9 cellular contexts compared by ENCODE assay signal in the genomic region with DNA sequence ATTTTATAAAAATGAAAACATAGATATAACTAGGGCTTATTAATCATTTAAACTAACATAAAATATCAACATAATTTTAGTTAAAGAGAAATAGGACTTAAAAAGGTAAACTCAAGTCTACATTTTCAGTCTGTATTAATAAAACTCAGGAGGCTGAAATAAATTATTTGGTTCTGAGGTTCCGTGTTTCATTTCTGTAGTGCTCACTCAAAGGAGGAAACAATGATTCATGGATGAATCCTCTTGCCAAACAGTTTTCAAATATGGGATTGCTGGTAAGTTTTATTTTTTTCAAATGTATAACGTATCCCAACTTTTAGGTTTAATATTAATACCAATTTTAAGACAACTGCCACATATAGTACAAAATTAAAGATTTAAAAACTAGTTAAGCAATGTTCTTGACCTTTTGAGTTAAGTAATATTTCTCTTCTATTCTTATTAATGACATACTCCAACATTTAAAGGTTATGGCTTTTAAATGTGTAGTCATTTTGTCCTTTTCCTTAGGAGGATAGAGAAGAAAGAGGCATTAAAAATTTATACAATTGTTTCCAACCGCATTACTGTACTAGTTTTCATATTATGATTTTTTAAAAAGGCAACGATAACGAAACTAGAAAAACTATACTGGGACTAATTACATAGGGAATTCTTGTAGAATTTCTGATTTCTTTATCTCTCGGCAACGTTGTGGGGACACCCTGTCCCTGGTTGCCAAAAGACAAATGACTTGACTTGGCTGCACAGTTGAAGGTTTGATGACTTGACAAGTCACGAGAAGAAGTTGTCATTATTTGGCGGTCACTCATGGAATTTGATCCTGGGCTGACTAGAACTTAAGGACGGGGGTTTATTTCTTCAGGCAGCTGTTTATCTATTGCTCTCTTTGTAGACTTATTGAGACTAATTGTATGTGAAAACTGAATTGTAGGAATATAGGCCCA.
A peak's percentile ranks its signal among the peaks of the same experiment; 100 is the strongest.
DNase-seq lines count a peak whose midpoint lies in the region; ATAC-seq and TF ChIP-seq lines count a peak whose summit lies in the region.
"Had no signal": no experiment of that assay in that cellular context is flagged by ENCODE, and none has a peak within 500 bp of the region (broad histone marks: within the 10 kb centered on the region; RNA-seq: fewer than 3 reads in every experiment).

No MANE protein-coding gene starts in this region.

- DNase-seq in AG08395 (ENCODE audit: low spot score) = peak; percentile 59
- peak; percentile 30 for DNase-seq in MV-4-11 (lab: John Stamatoyannopoulos, UW)
- DNase-seq in dermis microvascular lymphatic vessel endothelial cell (ENCODE audit: low read depth in 2 of 2) = peak; percentile 75
- no peak for DNase-seq in naive thymus-derived CD8-positive, alpha-beta T cell
- DNase-seq in SKM-1 treated with dmso at 0.1 percent for 144 hours (lab: John Stamatoyannopoulos, UW; ENCODE audit: unreplicated experiment) = no peak
- DNase-seq in neural progenitor cell (ENCODE audit: low spot score) = no peak
- DNase-seq in NCI-H226 = no peak
- DNase-seq: occipital lobe had no signal

- no peaks in the 10 kb centered on the region for H3K79me2 ChIP-seq in neural progenitor cell (ENCODE audit: low read depth)

- H3K4me1 ChIP-seq in neural progenitor cell = no peaks in the 10 kb centered on the region

- H3K9me3 ChIP-seq in neural progenitor cell (ENCODE audit: low read depth) = no peaks in the 10 kb centered on the region

- POLR2A ChIA-PET in naive thymus-derived CD8-positive, alpha-beta T cell (lab: Charles Lee) = interaction anchor here (0.6 to 1.7 kb wide), 3 partner anchors 47 to 169 kb away, joined by 3 to 8 read pairs (median 4); no protein-coding TSS in a partner anchor

- H3K27ac ChIP-seq in neural progenitor cell = no peak overlapping the region

- no peaks in the 10 kb centered on the region for H3K9me3 Mint-ChIP-seq in naive thymus-derived CD8-positive, alpha-beta T cell
- H3K9me3 Mint-ChIP-seq in neural progenitor cell = no peaks in the 10 kb centered on the region

- H3K27ac Mint-ChIP-seq in naive thymus-derived CD8-positive, alpha-beta T cell = peak overlapping the region; percentile 88 to 99 (median 94)
- no peak overlapping the region for H3K27ac Mint-ChIP-seq in neural progenitor cell

- no peak overlapping the region for H3K4me3 ChIP-seq in neural progenitor cell

- H4K20me1 ChIP-seq in neural progenitor cell (ENCODE audit: low read depth) = peaks cover 7% of the 10 kb centered on the region

- no peaks in the 10 kb centered on the region for H3F3A ChIP-seq in neural progenitor cell (ENCODE audit: low read depth)

- no peak overlapping the region for H2AFZ ChIP-seq in neural progenitor cell (replicated peaks)

- ATAC-seq in naive thymus-derived CD8-positive, alpha-beta T cell = no peak
- no peak for ATAC-seq in HG02870 (IDR thresholded peaks at IDR 0.05; ENCODE audit: unreplicated experiment)

- no peak overlapping the region for H3K4me2 ChIP-seq in neural progenitor cell

- H3K9ac ChIP-seq in neural progenitor cell = no peak overlapping the region

- no peaks in the 10 kb centered on the region for H3K27me3 ChIP-seq in neural progenitor cell

- H3K4me3 Mint-ChIP-seq in naive thymus-derived CD8-positive, alpha-beta T cell = peak overlapping the region in 9 of 10 donors; percentile 67 to 95 (median 87)
- H3K4me3 Mint-ChIP-seq in neural progenitor cell = no peak overlapping the region

- H3K36me3 ChIP-seq in neural progenitor cell = peaks cover 6% of the 10 kb centered on the region

- no peaks in the 10 kb centered on the region for H3K27me3 Mint-ChIP-seq in naive thymus-derived CD8-positive, alpha-beta T cell
- no peaks in the 10 kb centered on the region for H3K27me3 Mint-ChIP-seq in neural progenitor cell (ENCODE audit: insufficient read depth, low read depth)

- H3K36me3 Mint-ChIP-seq in naive thymus-derived CD8-positive, alpha-beta T cell = peaks cover 4 to 77% (median 30%) of the 10 kb centered on the region in 3 donors
- peaks cover 31% of the 10 kb centered on the region for H3K36me3 Mint-ChIP-seq in neural progenitor cell

- peaks cover 12 to 52% (median 36%) of the 10 kb centered on the region in 4 donors for H3K4me1 Mint-ChIP-seq in naive thymus-derived CD8-positive, alpha-beta T cell
- no peaks in the 10 kb centered on the region for H3K4me1 Mint-ChIP-seq in neural progenitor cell

- no peak for TF ChIP-seq CTCF in neural progenitor cell (IDR thresholded peaks at IDR 0.05)

Comparison
In these comparisons a context has a peak if more than half of its experiments do, and no peak if none do; other contexts are left out.
1. DNase-seq: peak in AG08395 (single experiment), MV-4-11 (single experiment) and dermis microvascular lymphatic vessel endothelial cell (2 of 2); none in naive thymus-derived CD8-positive, alpha-beta T cell (0 of 10), SKM-1 treated with dmso at 0.1 percent for 144 hours (single experiment), neural progenitor cell (single experiment) and NCI-H226 (single experiment).